In genomic region chr11:122138759-122139594, GRCh38 we compare ENCODE assay signal across 21 cellular contexts. TPM values are rescaled to one million over a fixed set of nuclear protein-coding genes. Genes with fewer than 3 reads are reported as not detected.
DNase-seq lines count a peak whose midpoint lies in the region; ATAC-seq, FAIRE-seq and TF ChIP-seq lines count a peak whose summit lies in the region.
"Had no signal": no experiment of that assay in that cellular context is flagged by ENCODE, and none has a peak within 500 bp of the region (broad histone marks: within the 10 kb centered on the region; RNA-seq: fewer than 3 reads in every experiment).

No MANE protein-coding gene starts in this region.

- no peaks in the 10 kb centered on the region for H3K9me3 Mint-ChIP-seq in astrocyte (ENCODE audit: unreplicated experiment)
- H3K9me3 Mint-ChIP-seq in chondrocyte (ENCODE audit: low read depth) = no peaks in the 10 kb centered on the region
- H3K9me3 Mint-ChIP-seq: memory B cell; T-helper 1 cell treated with Interleukin-12 subunit alpha and Interleukin-12 subunit beta and Interleukin-4 antibody, amounts not matched to agents 30 μg/mL and 1 μg/mL, for 36 hours had no signal

- 45% methylated on average over 5 of the region's 5 CpGs for WGBS in right lobe of liver (ENCODE audit: insufficient coverage, low coverage, low lambda C conversion rate, missing lambda C conversion rate)
- WGBS in HepG2 (ENCODE audit: low lambda C conversion rate) = 34% methylated on average over 5 of the region's 5 CpGs
- 50 to 52% methylated on average over 5 of the region's 5 CpGs for WGBS in aorta, 2 donors

- H3K9me3 ChIP-seq in right lobe of liver (no peaks in the 10 kb centered on the region), HepG2 (ENCODE audit: low read length) (no peaks in the 10 kb centered on the region), astrocyte (ENCODE audit: insufficient read depth, low read depth, low read length) (no peaks in the 10 kb centered on the region), aorta (ENCODE audit: control insufficient read depth, low read length) (no peaks in the 10 kb centered on the region)
- H3K9me3 ChIP-seq: Peyer's patch had no signal

- TF ChIP-seq EP300 in HepG2 (IDR thresholded peaks at IDR 0.05; ENCODE audit: low read depth in 2 of 2, low read length in 2 of 2) (no peak), HepG2 (CRISPR knock-in tag; IDR thresholded peaks at IDR 0.05; ENCODE audit: borderline replicate concordance) (no peak)

- intact Hi-C loops in right lobe of liver (cut with DNase I) (no loop called here), HepG2 (cut with micrococcal nuclease; ENCODE audit: unreplicated experiment) (no loop called here), aorta (cut with DNase I) (loop anchor here in 1 of 2 donors (5.0 kb wide), 1 partner anchor 48 kb away; no protein-coding TSS in a partner anchor)

- CTCF ChIA-PET in HepG2 (lab: Yijun Ruan, JAX; ENCODE audit: low intra/inter-chr PET ratio, low total read pairs) = no interaction called here

- no peak for DNase-seq in right lobe of liver
- DNase-seq in HepG2 (ENCODE audit: low spot score) = no peak
- peak; percentile 70 for DNase-seq in astrocyte (ENCODE audit: low read depth)
- DNase-seq in iPS-NIHi7 (ENCODE audit: extremely low spot score) = peak; percentile 50
- DNase-seq in aorta = no peak
- no peak for DNase-seq in chondrocyte (ENCODE audit: low spot score)
- DNase-seq: activated CD4-positive, alpha-beta T cell treated with anti-CD3 and anti-CD28 coated beads for 36 hours; COR-L47; GOT3; KBM-7; NCI-H1436; NCI-H510A treated with DMSO at 0.1 percent for 48 hours; Peyer's patch; small intestine; stimulated activated naive CD8-positive, alpha-beta T cell treated with anti-CD3 and anti-CD28 coated beads, Interleukin-15, Interleukin-2, amounts not matched to agents 100 U/mL and 50 U/mL, for 24 hours had no signal

- peaks cover 0 to 45% (median 12%) of the 10 kb centered on the region in 4 donors for H3K4me1 ChIP-seq in right lobe of liver
- H3K4me1 ChIP-seq in HepG2 (ENCODE audit: insufficient read depth, low read length) = no peaks in the 10 kb centered on the region
- peaks cover 59% of the 10 kb centered on the region for H3K4me1 ChIP-seq in astrocyte (ENCODE audit: insufficient read depth, low read length)
- peaks cover 3 to 5% of the 10 kb centered on the region in 2 donors for H3K4me1 ChIP-seq in aorta (ENCODE audit: control insufficient read depth in 1 of 2, insufficient read depth in 2 of 2, low read length in 2 of 2)
- H3K4me1 ChIP-seq: Peyer's patch had no signal

- no peak overlapping the region for H3K9ac ChIP-seq in HepG2 (ENCODE audit: insufficient read depth, low read depth, low read length)
- H3K9ac ChIP-seq in astrocyte (ENCODE audit: low read length) = peak overlapping the region; percentile 67

- FAIRE-seq in HepG2 (lab: Jason Lieb, UNC) (no peak), astrocyte (lab: Jason Lieb, UNC) (peak; percentile 32)
- FAIRE-seq: GM19239, small intestine had no signal

- H4K20me1 ChIP-seq in HepG2 (ENCODE audit: insufficient read depth, low read length) (no peaks in the 10 kb centered on the region), astrocyte (ENCODE audit: insufficient read depth, low read length) (no peaks in the 10 kb centered on the region)

- H3K4me3 Mint-ChIP-seq in astrocyte (ENCODE audit: unreplicated experiment) = no peak overlapping the region
- no peak overlapping the region for H3K4me3 Mint-ChIP-seq in chondrocyte (ENCODE audit: unreplicated experiment)
- H3K4me3 Mint-ChIP-seq: activated CD4-positive, alpha-beta T cell treated with anti-CD3 and anti-CD28 coated beads for 36 hours; memory B cell; T-helper 1 cell treated with Interleukin-12 subunit alpha and Interleukin-12 subunit beta and Interleukin-4 antibody, amounts not matched to agents 30 μg/mL and 1 μg/mL, for 36 hours had no signal

- TF ChIP-seq CTCF in right lobe of liver (IDR thresholded peaks at IDR 0.05) = no peak
- TF ChIP-seq CTCF in HepG2 (CRISPR knock-in tag; IDR thresholded peaks at IDR 0.05) = no peak
- no peak for TF ChIP-seq CTCF in astrocyte (IDR thresholded peaks at IDR 0.05; ENCODE audit: insufficient read depth, low read depth, low read length)
- no peak for TF ChIP-seq CTCF in chondrocyte (IDR thresholded peaks at IDR 0.05)

- ATAC-seq in right lobe of liver (peak in 3 of 4 donors; percentile 5 to 33 (median 21)), HepG2 (no peak), aorta (ENCODE audit: low FRiP score) (peak; percentile 63), HG02973 (IDR thresholded peaks at IDR 0.05; ENCODE audit: unreplicated experiment) (no peak), HG03196 (IDR thresholded peaks at IDR 0.05; ENCODE audit: unreplicated experiment) (no peak)
- ATAC-seq: activated CD4-positive, alpha-beta T cell treated with anti-CD3 and anti-CD28 coated beads for 36 hours; esophagus mucosa; stimulated activated naive CD8-positive, alpha-beta T cell treated with anti-CD3 and anti-CD28 coated beads, Interleukin-15, Interleukin-2, amounts not matched to agents 100 U/mL and 50 U/mL, for 24 hours had no signal

- no peak for TF ChIP-seq RAD21 in HepG2 (CRISPR knock-in tag; IDR thresholded peaks at IDR 0.05)

- H3K36me3 ChIP-seq in right lobe of liver = no peaks in the 10 kb centered on the region
- H3K36me3 ChIP-seq in HepG2 (replicated peaks in 1 of 2; ENCODE audit: control insufficient read depth in 1 of 2, insufficient read depth in 2 of 2, low read length in 2 of 2) = no peaks in the 10 kb centered on the region
- H3K36me3 ChIP-seq in astrocyte (ENCODE audit: insufficient read depth, low read length) = peaks cover 42% of the 10 kb centered on the region
- no peaks in the 10 kb centered on the region for H3K36me3 ChIP-seq in aorta (ENCODE audit: control insufficient read depth in 1 of 2, insufficient read depth in 2 of 2, low read length in 1 of 2)
- H3K36me3 ChIP-seq: Peyer's patch had no signal

- TF ChIP-seq POLR2A in right lobe of liver (IDR thresholded peaks at IDR 0.05) (no peak), HepG2 (IDR thresholded peaks at IDR 0.05; ENCODE audit: insufficient read depth in 1 of 2, low read depth in 2 of 2, low read length in 2 of 2) (no peak)

- POLR2A ChIA-PET in HepG2 (lab: Yijun Ruan, JAX) = no interaction called here

- no peak overlapping the region for H3K27ac ChIP-seq in right lobe of liver
- H3K27ac ChIP-seq in HepG2 (ENCODE audit: extremely low read length, insufficient read depth, low read length) = no peak overlapping the region
- H3K27ac ChIP-seq in astrocyte (ENCODE audit: low read depth, low read length) = peak overlapping the region; percentile 91
- peak overlapping the region; percentile 57 to 85 for H3K27ac ChIP-seq in aorta (ENCODE audit: low read depth in 1 of 2, low read length in 2 of 2)
- H3K27ac ChIP-seq: Peyer's patch had no signal

- peaks cover 4% of the 10 kb centered on the region for H3K36me3 Mint-ChIP-seq in astrocyte (ENCODE audit: low read depth, unreplicated experiment)
- H3K36me3 Mint-ChIP-seq in chondrocyte (ENCODE audit: low read depth) = no peaks in the 10 kb centered on the region
- H3K36me3 Mint-ChIP-seq: memory B cell had no signal

- H3K4me2 ChIP-seq in HepG2 (ENCODE audit: low read depth, low read length) = no peak overlapping the region
- peak overlapping the region; percentile 57 for H3K4me2 ChIP-seq in astrocyte (ENCODE audit: low read length)

- H3K4me1 Mint-ChIP-seq in astrocyte (ENCODE audit: low read depth, unreplicated experiment) (peaks cover 33% of the 10 kb centered on the region), chondrocyte (ENCODE audit: low read depth) (peaks cover 45% of the 10 kb centered on the region)
- H3K4me1 Mint-ChIP-seq: activated CD4-positive, alpha-beta T cell treated with anti-CD3 and anti-CD28 coated beads for 36 hours; memory B cell had no signal

- H3K79me2 ChIP-seq in HepG2 (ENCODE audit: insufficient read depth, low read length) (no peaks in the 10 kb centered on the region), astrocyte (ENCODE audit: insufficient read depth, low read length) (peaks cover 83% of the 10 kb centered on the region)

- no TSS peak for BruUV-seq in HepG2 (replicated peaks; lab: Mats Ljungman, UMichigan)

- H3K27me3 ChIP-seq in right lobe of liver (no peaks in the 10 kb centered on the region), HepG2 (ENCODE audit: control insufficient read depth in 1 of 2, insufficient read depth in 2 of 2, low read length in 2 of 2) (no peaks in the 10 kb centered on the region), astrocyte (ENCODE audit: insufficient read depth, low read length) (no peaks in the 10 kb centered on the region), aorta (ENCODE audit: control insufficient read depth in 1 of 2, insufficient read depth in 2 of 2, low read length in 1 of 2) (no peaks in the 10 kb centered on the region)
- H3K27me3 ChIP-seq: Peyer's patch had no signal

- H2AFZ ChIP-seq in HepG2 (ENCODE audit: low read length) (no peak overlapping the region), astrocyte (ENCODE audit: low read depth, low read length) (no peak overlapping the region)

- H3K4me3 ChIP-seq in right lobe of liver = no peak overlapping the region
- H3K4me3 ChIP-seq in HepG2 (replicated peaks in 1 of 3; ENCODE audit: insufficient read depth in 1 of 3, low read depth in 2 of 3, low read length in 3 of 3) = no peak overlapping the region
- H3K4me3 ChIP-seq in astrocyte (ENCODE audit: insufficient read depth, low read depth, low read length) = no peak overlapping the region
- no peak overlapping the region for H3K4me3 ChIP-seq in aorta (ENCODE audit: low read length in 2 of 2)
- H3K4me3 ChIP-seq: Peyer's patch had no signal

- H3K27me3 Mint-ChIP-seq in astrocyte (ENCODE audit: low read depth, unreplicated experiment) (no peaks in the 10 kb centered on the region), chondrocyte (ENCODE audit: low read depth) (no peaks in the 10 kb centered on the region)
- H3K27me3 Mint-ChIP-seq: memory B cell had no signal

- H3K27ac Mint-ChIP-seq in astrocyte (ENCODE audit: unreplicated experiment) (peak overlapping the region; percentile 77), chondrocyte (ENCODE audit: unreplicated experiment) (no peak overlapping the region)
- H3K27ac Mint-ChIP-seq: activated CD4-positive, alpha-beta T cell treated with anti-CD3 and anti-CD28 coated beads for 36 hours; memory B cell; T-helper 1 cell treated with Interleukin-12 subunit alpha and Interleukin-12 subunit beta and Interleukin-4 antibody, amounts not matched to agents 30 μg/mL and 1 μg/mL, for 36 hours had no signal

- in situ Hi-C loops in HepG2 (cut with HindIII; ENCODE audit: extremely low pct_ligation_motif_present, low pct_unique_long_range_greater_than_20kb) = no loop called here

RNA-seq across cellular contexts. Expression of gene BLID, which starts 23.0 kb away (rescaled TPM):
- total RNA-seq in right lobe of liver = under 1 TPM in 3 of 6 experiments, not detected in 3; 0.24 to 0.93 (median 0.42) TPM
- not detected in 2 replicates for total RNA-seq in HepG2 (2016; rRNA removed; fragmentation: Illumina TruSeq; extraction: Trizol)
- not detected in 2 replicates for total RNA-seq in HepG2 (2016; cell fraction: cytosol; rRNA removed; fragmentation: Illumina TruSeq; extraction: Trizol; ENCODE audit: low read depth)
- total RNA-seq in HepG2 (2016; cell fraction: insoluble cytoplasmic fraction; rRNA removed; fragmentation: Illumina TruSeq; extraction: Trizol) = not detected in 2 replicates
- not detected in 2 replicates for total RNA-seq in HepG2 (2016; cell fraction: membrane; rRNA removed; fragmentation: Illumina TruSeq; extraction: Trizol)
- not detected in 2 replicates for total RNA-seq in HepG2 (2016; cell fraction: nucleus; rRNA removed; fragmentation: Illumina TruSeq; extraction: Trizol)
- not detected in 2 replicates for polyA plus RNA-seq in HepG2 (2011; rRNA removed)
- polyA plus RNA-seq in HepG2 (2011; cell fraction: cytosol; rRNA removed) = not detected in 2 replicates
- polyA plus RNA-seq in HepG2 (2011; cell fraction: nucleus; rRNA removed) = not detected in 2 replicates
- not detected in 2 replicates for polyA plus RNA-seq in HepG2 (2012)
- polyA plus RNA-seq in HepG2 (2016; cell fraction: cytosol; fragmentation: Illumina TruSeq; extraction: Trizol; ENCODE audit: low read depth) = not detected in 2 replicates
- not detected in 2 replicates for polyA plus RNA-seq in HepG2 (2016; cell fraction: insoluble cytoplasmic fraction; fragmentation: Illumina TruSeq; extraction: Trizol; ENCODE audit: low read depth)
- not detected in 2 replicates for polyA plus RNA-seq in HepG2 (2016; cell fraction: membrane; fragmentation: Illumina TruSeq; extraction: Trizol; ENCODE audit: low read depth)
- polyA plus RNA-seq in HepG2 (2016; cell fraction: nucleus; fragmentation: Illumina TruSeq; extraction: Trizol; ENCODE audit: insufficient read depth, low read depth) = not detected in 2 replicates
- polyA minus RNA-seq in HepG2 (2011; rRNA and poly(A)+ RNA removed; ENCODE audit: low replicate concordance) = 4.2 TPM in 1 of 2 replicates, not detected in the other
- not detected in 2 replicates for polyA minus RNA-seq in HepG2 (2011; cell fraction: cytosol; rRNA and poly(A)+ RNA removed)
- not detected in 2 replicates for polyA minus RNA-seq in HepG2 (2011; cell fraction: nucleus; rRNA and poly(A)+ RNA removed)
- total RNA-seq in astrocyte = 1.1 and 1.2 TPM in 2 replicates
- 10 to 100 TPM in 1 of 2 donors, 1 to 10 TPM in 1; 9.7 to 19.0 TPM for total RNA-seq in aorta
- under 1 TPM in 1 of 2 donors, not detected in 1; 0.43 TPM for polyA plus RNA-seq in aorta
- total RNA-seq in chondrocyte = 0.35 to 0.68 TPM (median 0.41 TPM) in 3 replicates
- total RNA-seq: activated CD4-positive, alpha-beta T cell treated with anti-CD3 and anti-CD28 coated beads for 36 hours; Peyer's patch had no signal
- polyA plus RNA-seq: small intestine had no signal

Comparison
In these comparisons a context has a peak if more than half of its experiments do, and no peak if none do; other contexts are left out.
1. ATAC-seq: peak in right lobe of liver (3 of 4) and aorta (single experiment); none in HepG2 (single experiment), HG02973 (single experiment) and HG03196 (single experiment).
2. DNase-seq: peak in astrocyte (single experiment) and iPS-NIHi7 (single experiment); none in right lobe of liver (0 of 3), HepG2 (single experiment), aorta (0 of 2) and chondrocyte (single experiment).
3. H3K27ac ChIP-seq: peak in astrocyte (single experiment) and aorta (2 of 2); none in right lobe of liver (0 of 3) and HepG2 (single experiment).